In the genomic region with DNA sequence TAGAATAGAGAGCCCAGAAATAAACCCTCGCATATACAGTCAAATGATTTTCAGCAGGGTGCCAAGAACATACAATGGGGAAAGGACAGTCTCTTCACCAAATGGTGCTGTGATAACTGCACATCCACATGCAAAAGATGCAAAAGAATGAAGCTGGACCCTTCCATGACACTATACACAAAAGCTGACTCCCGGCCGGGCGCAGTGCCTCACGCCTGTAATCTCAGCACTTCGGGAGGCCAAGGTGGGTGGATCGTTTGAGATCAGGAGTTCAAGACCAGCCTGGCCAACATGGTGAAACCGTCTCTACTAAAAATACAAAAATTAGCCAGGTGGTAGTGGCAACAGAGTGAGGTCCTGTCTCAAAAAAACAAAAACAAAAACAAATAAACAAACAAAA, we compare ENCODE assay signal across 21 cellular contexts.
"Had no signal": no experiment of that assay in that cellular context is flagged by ENCODE, and none has a peak within 500 bp of the region (broad histone marks: within the 10 kb centered on the region; RNA-seq: fewer than 3 reads in every experiment).

No MANE protein-coding gene starts in this region.

- H3K4me1 Mint-ChIP-seq: activated CD4-positive, alpha-beta T cell treated with anti-CD3 and anti-CD28 coated beads, Interleukin-2, amount 10 ng/mL, durations not matched to agents 7 days and 5 days; central memory CD8-positive, alpha-beta T cell; T-helper 17 cell had no signal

- H3K27me3 Mint-ChIP-seq: activated CD4-positive, alpha-beta memory T cell treated with anti-CD3 and anti-CD28 coated beads for 36 hours; activated naive CD4-positive, alpha-beta T cell treated with anti-CD3 and anti-CD28 coated beads, Interleukin-2, amount 50 U/mL, for 24 hours had no signal

- H3K4me2 ChIP-seq: KMS-11 had no signal

- DNase-seq: activated CD4-positive, alpha-beta memory T cell treated with anti-CD3 and anti-CD28 coated beads for 36 hours; activated CD4-positive, alpha-beta T cell treated with anti-CD3 and anti-CD28 coated beads, Interleukin-2, amount 10 ng/mL, durations not matched to agents 7 days and 5 days; activated CD4-positive, CD25-positive, alpha-beta regulatory T cell; activated naive CD4-positive, alpha-beta T cell; activated T-cell treated with anti-CD3 and anti-CD28 coated beads for 4 hours; activated T-cell treated with anti-CD3 and anti-CD28 coated beads, Interleukin-2, amount 50 U/mL, for 72 hours; amygdala; NCI-H1092; NCI-H1417; NCI-H2029; NCI-H510A treated with DMSO at 0.1 percent for 48 hours; SIG-M5; T-helper 17 cell; T1000 had no signal

- H3K27ac Mint-ChIP-seq: activated CD4-positive, alpha-beta memory T cell treated with anti-CD3 and anti-CD28 coated beads for 36 hours; activated CD4-positive, alpha-beta T cell treated with anti-CD3 and anti-CD28 coated beads, Interleukin-2, amount 10 ng/mL, durations not matched to agents 7 days and 5 days; activated naive CD4-positive, alpha-beta T cell treated with anti-CD3 and anti-CD28 coated beads, Interleukin-2, amount 50 U/mL, for 24 hours; activated T-cell treated with anti-CD3 and anti-CD28 coated beads, Interleukin-2, amount 50 U/mL, for 72 hours; activated T-helper 2 cell treated with anti-CD3 and anti-CD28 coated beads, Interferon-gamma antibody, Interleukin-2, Interleukin-4, amounts not matched to agents 10 μg/mL and 5 μg/mL and 100 μg/mL, durations not matched to agents 14 hours and 24 hours and 36 hours; brain; T-helper 17 cell had no signal

- H3K36me3 Mint-ChIP-seq: activated CD4-positive, alpha-beta memory T cell treated with anti-CD3 and anti-CD28 coated beads for 36 hours; activated naive CD4-positive, alpha-beta T cell treated with anti-CD3 and anti-CD28 coated beads, Interleukin-2, amount 50 U/mL, for 24 hours; brain had no signal

- H3K9me3 ChIP-seq: Peyer's patch had no signal

- H3K9me3 Mint-ChIP-seq: activated CD4-positive, alpha-beta memory T cell treated with anti-CD3 and anti-CD28 coated beads for 36 hours; activated CD4-positive, alpha-beta T cell treated with anti-CD3 and anti-CD28 coated beads, Interleukin-2, amount 10 ng/mL, durations not matched to agents 7 days and 5 days; activated naive CD4-positive, alpha-beta T cell treated with anti-CD3 and anti-CD28 coated beads, Interleukin-2, amount 50 U/mL, for 24 hours; activated T-cell treated with anti-CD3 and anti-CD28 coated beads, Interleukin-2, amount 50 U/mL, for 72 hours; activated T-helper 2 cell treated with anti-CD3 and anti-CD28 coated beads, Interferon-gamma antibody, Interleukin-2, Interleukin-4, amounts not matched to agents 10 μg/mL and 5 μg/mL and 100 μg/mL, durations not matched to agents 14 hours and 24 hours and 36 hours; central memory CD8-positive, alpha-beta T cell had no signal

- H3K27me3 ChIP-seq: Peyer's patch had no signal

- ATAC-seq: activated T-cell treated with anti-CD3 and anti-CD28 coated beads, Interleukin-2, amount 50 U/mL, for 72 hours; T-helper 17 cell had no signal

- H3K4me3 ChIP-seq: Peyer's patch had no signal

- H3K36me3 ChIP-seq: Peyer's patch had no signal

- H3K4me3 Mint-ChIP-seq: activated CD4-positive, alpha-beta memory T cell treated with anti-CD3 and anti-CD28 coated beads for 36 hours; activated CD4-positive, alpha-beta T cell treated with anti-CD3 and anti-CD28 coated beads, Interleukin-2, amount 10 ng/mL, durations not matched to agents 7 days and 5 days; activated naive CD4-positive, alpha-beta T cell treated with anti-CD3 and anti-CD28 coated beads, Interleukin-2, amount 50 U/mL, for 24 hours; activated T-cell treated with anti-CD3 and anti-CD28 coated beads, Interleukin-2, amount 50 U/mL, for 72 hours; brain; central memory CD8-positive, alpha-beta T cell; T-helper 17 cell had no signal

- H3K27ac ChIP-seq: KMS-11, Peyer's patch, RWPE1 had no signal
